In the genomic region with DNA sequence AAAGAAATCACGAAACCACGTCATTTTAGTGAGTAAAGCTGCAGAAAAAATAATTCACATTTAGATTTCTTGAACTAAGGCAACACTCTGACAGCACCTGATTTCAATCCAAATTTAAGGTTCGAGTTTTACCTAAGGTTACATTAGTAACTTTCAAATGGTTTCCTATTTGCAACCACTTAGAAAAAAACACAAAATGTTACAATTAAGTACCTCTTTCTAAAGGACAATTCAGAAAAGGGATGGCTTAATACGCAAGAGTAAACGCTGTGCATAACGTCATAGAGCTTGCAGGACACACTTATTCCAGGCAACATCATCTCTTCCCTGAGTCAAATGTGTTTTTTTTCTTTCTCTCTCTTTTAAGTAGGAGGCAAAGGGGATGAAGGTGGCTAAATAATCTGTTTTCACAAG, we compare ENCODE assay signal across 1 cellular context.
TF ChIP-seq lines count a peak whose summit lies in the region.

No MANE protein-coding gene starts in this region.

TF ChIP-seq in IMR-90, 13 proteins besides CTCF, POLR2A, EP300 and RAD21 (continued from another document):
- no peak for TF ChIP-seq MAFK (IDR thresholded peaks at IDR 0.05; ENCODE audit: low read depth, low read length)
- no peak for TF ChIP-seq RCOR1 (IDR thresholded peaks at IDR 0.05; ENCODE audit: insufficient replicate concordance, low read length)
- no peak for TF ChIP-seq SMC3 (IDR thresholded peaks at IDR 0.05; ENCODE audit: low read depth, low read length)
- TF ChIP-seq CEBPB (IDR thresholded peaks at IDR 0.05; ENCODE audit: low read depth, low read length), result no peak
- TF ChIP-seq FOS (IDR thresholded peaks at IDR 0.05; ENCODE audit: low read depth, low read length), result no peak
- no peak for TF ChIP-seq CHD1 (IDR thresholded peaks at IDR 0.05; ENCODE audit: low read depth, low read length)
- TF ChIP-seq MAZ (IDR thresholded peaks at IDR 0.05; ENCODE audit: borderline replicate concordance, low read depth, low read length), result no peak
